9 cellular contexts compared by ENCODE assay signal in the genomic region with DNA sequence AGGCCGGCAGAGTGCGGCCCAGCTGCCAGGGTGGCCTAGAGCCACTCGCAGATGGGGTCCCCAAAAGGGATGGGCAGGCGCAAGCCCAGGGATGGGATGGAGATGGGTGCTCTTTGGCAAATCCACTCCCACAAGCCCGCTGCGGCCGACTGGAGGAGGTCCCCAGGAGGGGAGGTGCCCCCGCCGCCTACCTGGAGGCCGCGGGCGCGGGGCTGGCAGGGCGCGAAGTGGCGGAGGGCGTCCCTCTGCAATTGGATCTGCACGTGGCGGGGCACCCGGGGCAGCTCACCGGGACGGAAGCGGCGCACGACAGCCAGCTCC. TPM values are rescaled to one million over a fixed set of nuclear protein-coding genes. Genes with fewer than 3 reads are reported as not detected.
DNase-seq lines count a peak whose midpoint lies in the region; ATAC-seq, FAIRE-seq and TF ChIP-seq lines count a peak whose summit lies in the region.
"Had no signal": no experiment of that assay in that cellular context is flagged by ENCODE, and none has a peak within 500 bp of the region (broad histone marks: within the 10 kb centered on the region; RNA-seq: fewer than 3 reads in every experiment).

No MANE protein-coding gene starts in this region.

- FAIRE-seq in small intestine (lab: Jason Lieb, UNC) = no peak
- FAIRE-seq: endometrium had no signal

- H3K4me1 ChIP-seq in heart right ventricle (peaks cover 7 to 54% (median 41%) of the 10 kb centered on the region in 9 donors), small intestine (ENCODE audit: control insufficient read depth in 2 of 2, insufficient read depth in 1 of 2, low read depth in 1 of 2, low read length in 1 of 2) (peaks cover 0 to 3% of the 10 kb centered on the region in 2 donors)

- WGBS in heart right ventricle, 2 donors = 0% methylated on average over 25 of the region's 25 CpGs
- 0 to 1% (median 0%) methylated on average over 18 to 25 of the region's 25 CpGs for WGBS in small intestine, 3 donors

- intact Hi-C loops in heart right ventricle (cut with DNase I) = loop anchor here in 6 of 10 donors (1.0 to 10.0 kb wide), 6 partner anchors 15 to 843 kb away; partner anchors contain the start of genes HOMEZ (in 5 of the 6), PABPN1 (in 2 of the 6), EMC9 (in 1 of the 6) and PSME2 (in 1 of the 6)

- H3K27me3 ChIP-seq in heart right ventricle = no peaks in the 10 kb centered on the region
- no peaks in the 10 kb centered on the region for H3K27me3 ChIP-seq in small intestine (ENCODE audit: control insufficient read depth in 2 of 2, insufficient read depth in 2 of 2, low read length in 2 of 2)

- H3K4me3 ChIP-seq in WI38 (ENCODE audit: low read depth, low read length) (peak overlapping the region; percentile 68), heart right ventricle (peak overlapping the region; percentile 66 to 94 (median 81)), small intestine (ENCODE audit: low read depth in 1 of 2, low read length in 2 of 2) (peak overlapping the region; percentile 73 to 75)

- H3K36me3 ChIP-seq in heart right ventricle (peaks cover 0 to 26% (median 0%) of the 10 kb centered on the region in 9 donors), small intestine (ENCODE audit: control insufficient read depth in 2 of 2, insufficient read depth in 2 of 2, low read length in 2 of 2) (peaks cover 0 to 2% of the 10 kb centered on the region in 2 donors)

- H3K27ac ChIP-seq in heart right ventricle (peak overlapping the region; percentile 81 to 100 (median 98)), small intestine (ENCODE audit: low read depth in 1 of 2, low read length in 1 of 2) (peak overlapping the region; percentile 91 to 98)

- ATAC-seq in HG02885 (IDR thresholded peaks at IDR 0.05; ENCODE audit: poor library complexity, unreplicated experiment) (peak; percentile 8), heart right ventricle (peak in 3 of 8 donors; percentile 0 to 3 (median 1))

- H3K9me3 ChIP-seq in heart right ventricle (no peaks in the 10 kb centered on the region), small intestine (ENCODE audit: control insufficient read depth, low read depth) (no peaks in the 10 kb centered on the region)

- DNase-seq in NCI-H2227 treated with DMSO at 0.1 percent for 48 hours (lab: John Stamatoyannopoulos, UW) (peak; percentile 79), NCI-H2227 (lab: John Stamatoyannopoulos, UW; ENCODE audit: unreplicated experiment) (no peak), heart right ventricle (no peak), small intestine (no peak), inferior parietal cortex (ENCODE audit: extremely low spot score) (no peak), HK-2 (ENCODE audit: unreplicated experiment) (no peak)

- TF ChIP-seq CTCF in WI38 (IDR thresholded peaks at IDR 0.05; ENCODE audit: low read depth, low read length) = no peak
- no peak for TF ChIP-seq CTCF in heart right ventricle (IDR thresholded peaks at IDR 0.05)

RNA-seq across cellular contexts. Expression of gene PPP1R3E, which starts 0.7 kb away (rescaled TPM):
- total RNA-seq in heart right ventricle = 1 to 10 TPM; 4.5 to 9.3 (median 6.6) TPM
- polyA plus RNA-seq in heart right ventricle = 10 to 100 TPM in 1 of 2 donors, 1 to 10 TPM in 1; 2.3 to 20.6 TPM
- 10 to 100 TPM in 1 of 3 donors, 1 to 10 TPM in 2; 6.7 to 20.6 (median 8.4) TPM for polyA plus RNA-seq in small intestine

RNA-seq across cellular contexts. Expression of gene BCL2L2, which starts 4.7 kb away (rescaled TPM):
- total RNA-seq in heart right ventricle = 10 to 100 TPM; 33.3 to 44.9 (median 38.2) TPM
- 10 to 100 TPM; 16.8 to 22.4 TPM for polyA plus RNA-seq in heart right ventricle
- polyA plus RNA-seq in small intestine = 10 to 100 TPM; 30.8 to 44.0 (median 31.5) TPM

RNA-seq across cellular contexts. Expression of gene HOMEZ, which starts 16.0 kb away (rescaled TPM):
- 10 to 100 TPM in 4 of 10 donors, 1 to 10 TPM in 6; 5.7 to 13.4 (median 9.5) TPM for total RNA-seq in heart right ventricle
- 1 to 10 TPM; 7.0 to 7.3 TPM for polyA plus RNA-seq in heart right ventricle
- polyA plus RNA-seq in small intestine = 1 to 10 TPM; 3.2 to 9.1 (median 6.0) TPM

RNA-seq across cellular contexts. Expression of gene PABPN1, which starts 19.3 kb away (rescaled TPM):
- 10 to 100 TPM; 57.0 to 96.1 (median 67.8) TPM for total RNA-seq in heart right ventricle
- polyA plus RNA-seq in heart right ventricle (100 to 1,000 TPM in 1 of 2 donors, 10 to 100 TPM in 1; 67.0 to 196 TPM), small intestine (100 to 1,000 TPM; 119 to 170 (median 125) TPM)

RNA-seq across cellular contexts. Expression of gene SLC22A17, which starts 50.8 kb away (rescaled TPM):
- 10 to 100 TPM in 4 of 10 donors, 1 to 10 TPM in 6; 4.8 to 18.9 (median 9.6) TPM for total RNA-seq in heart right ventricle
- polyA plus RNA-seq in heart right ventricle = 10 to 100 TPM in 1 of 2 donors, 1 to 10 TPM in 1; 9.9 to 10.6 TPM
- polyA plus RNA-seq in small intestine = 10 to 100 TPM in 1 of 3 donors, 1 to 10 TPM in 1, under 1 TPM in 1; 0.67 to 12.7 (median 2.2) TPM
